9 cellular contexts compared by ENCODE assay signal in genomic region chr3:160413613-160414248, GRCh38. TPM values are rescaled to one million over a fixed set of nuclear protein-coding genes. Genes with fewer than 3 reads are reported as not detected.
A peak's percentile ranks its signal among the peaks of the same experiment; 100 is the strongest.
DNase-seq lines count a peak whose midpoint lies in the region; ATAC-seq, FAIRE-seq and TF ChIP-seq lines count a peak whose summit lies in the region.
"Had no signal": no experiment of that assay in that cellular context is flagged by ENCODE, and none has a peak within 500 bp of the region (broad histone marks: within the 10 kb centered on the region; RNA-seq: fewer than 3 reads in every experiment).

No MANE protein-coding gene starts in this region.

- H2AFZ ChIP-seq in MM.1S (ENCODE audit: low read length), result no peak overlapping the region

- no peak overlapping the region for H3K4me3 ChIP-seq in MM.1S (ENCODE audit: low read length)
- H3K4me3 ChIP-seq in ovary, result no peak overlapping the region

- intact Hi-C loops in activated T-helper 2 cell treated with anti-CD3 and anti-CD28 coated beads, Interferon-gamma antibody, Interleukin-2, Interleukin-4, amounts not matched to agents 10 μg/mL and 5 μg/mL and 100 μg/mL, durations not matched to agents 14 hours and 24 hours and 36 hours (cut with micrococcal nuclease), result loop anchor here (1.0 to 5.0 kb wide), 5 partner anchors 12 to 425 kb away; partner anchors contain the start of gene IL12A
- intact Hi-C loops in ovary (cut with DNase I), result loop anchor here in 2 of 4 donors (2.0 to 10.0 kb wide), 3 partner anchors 249 to 381 kb away; no protein-coding TSS in a partner anchor

- H3K4me1 ChIP-seq in MM.1S (ENCODE audit: low read length), result peaks cover 21% of the 10 kb centered on the region
- no peaks in the 10 kb centered on the region for H3K4me1 ChIP-seq in foreskin keratinocyte
- H3K4me1 ChIP-seq in ovary (ENCODE audit: insufficient read depth), result no peaks in the 10 kb centered on the region

- no peaks in the 10 kb centered on the region for H3K9me3 Mint-ChIP-seq in activated T-helper 2 cell treated with anti-CD3 and anti-CD28 coated beads, Interferon-gamma antibody, Interleukin-2, Interleukin-4, amounts not matched to agents 10 μg/mL and 5 μg/mL and 100 μg/mL, durations not matched to agents 14 hours and 24 hours and 36 hours
- H3K9me3 Mint-ChIP-seq: activated naive CD4-positive, alpha-beta T cell treated with anti-CD3 and anti-CD28 coated beads, Interleukin-2, amount 50 U/mL, for 24 hours had no signal

- H3K4me3 Mint-ChIP-seq in activated T-helper 2 cell treated with anti-CD3 and anti-CD28 coated beads, Interferon-gamma antibody, Interleukin-2, Interleukin-4, amounts not matched to agents 10 μg/mL and 5 μg/mL and 100 μg/mL, durations not matched to agents 14 hours and 24 hours and 36 hours (ENCODE audit: low read depth), result no peak overlapping the region
- H3K4me3 Mint-ChIP-seq: activated naive CD4-positive, alpha-beta T cell treated with anti-CD3 and anti-CD28 coated beads, Interleukin-2, amount 50 U/mL, for 24 hours had no signal

- no peaks in the 10 kb centered on the region for H3K27me3 Mint-ChIP-seq in activated T-helper 2 cell treated with anti-CD3 and anti-CD28 coated beads, Interferon-gamma antibody, Interleukin-2, Interleukin-4, amounts not matched to agents 10 μg/mL and 5 μg/mL and 100 μg/mL, durations not matched to agents 14 hours and 24 hours and 36 hours (ENCODE audit: low read depth)
- H3K27me3 Mint-ChIP-seq: activated naive CD4-positive, alpha-beta T cell treated with anti-CD3 and anti-CD28 coated beads, Interleukin-2, amount 50 U/mL, for 24 hours had no signal

- H3K9me3 ChIP-seq in MM.1S (replicated peaks; ENCODE audit: insufficient read depth, low read length), result no peaks in the 10 kb centered on the region
- H3K9me3 ChIP-seq in ovary, result no peaks in the 10 kb centered on the region

- ATAC-seq in GM21717 (IDR thresholded peaks at IDR 0.05; ENCODE audit: unreplicated experiment) (peak; percentile 65), foreskin keratinocyte (peak; percentile 85)

- H3K4me2 ChIP-seq in MM.1S (ENCODE audit: low read depth, low read length), result no peak overlapping the region

- DNase-seq in DMS 273 treated with DMSO at 0.1 percent for 48 hours (lab: John Stamatoyannopoulos, UW) (peak; percentile 77), MM.1S (peak; percentile 77), SHP77 (lab: John Stamatoyannopoulos, UW) (peak; percentile 41 to 42), foreskin keratinocyte (peak in 1 of 2 donors; percentile 47), ovary (peak; percentile 42 to 61 (median 54)), urothelium cell line (ENCODE audit: low spot score) (peak; percentile 50)
- DNase-seq in activated T-helper 2 cell treated with anti-CD3 and anti-CD28 coated beads, Interferon-gamma antibody, Interleukin-2, Interleukin-4, amounts not matched to agents 10 μg/mL and 5 μg/mL and 100 μg/mL, durations not matched to agents 14 hours and 24 hours and 36 hours (ENCODE audit: low spot score), result peak; percentile 60

- no peak overlapping the region for H3K27ac Mint-ChIP-seq in activated T-helper 2 cell treated with anti-CD3 and anti-CD28 coated beads, Interferon-gamma antibody, Interleukin-2, Interleukin-4, amounts not matched to agents 10 μg/mL and 5 μg/mL and 100 μg/mL, durations not matched to agents 14 hours and 24 hours and 36 hours
- H3K27ac Mint-ChIP-seq: activated naive CD4-positive, alpha-beta T cell treated with anti-CD3 and anti-CD28 coated beads, Interleukin-2, amount 50 U/mL, for 24 hours had no signal

- H3F3A ChIP-seq in MM.1S (ENCODE audit: insufficient read depth, low read length), result peaks cover 69% of the 10 kb centered on the region

- no peaks in the 10 kb centered on the region for H3K9me2 ChIP-seq in MM.1S (replicated peaks; ENCODE audit: insufficient read depth, low read length)

- H3K36me3 Mint-ChIP-seq in activated T-helper 2 cell treated with anti-CD3 and anti-CD28 coated beads, Interferon-gamma antibody, Interleukin-2, Interleukin-4, amounts not matched to agents 10 μg/mL and 5 μg/mL and 100 μg/mL, durations not matched to agents 14 hours and 24 hours and 36 hours (ENCODE audit: low read depth), result peaks cover 82% of the 10 kb centered on the region

- H3K79me2 ChIP-seq in MM.1S (ENCODE audit: low read length), result peaks cover 99% of the 10 kb centered on the region

- H3K27ac ChIP-seq in MM.1S (ENCODE audit: low read length), result no peak overlapping the region
- H3K27ac ChIP-seq in foreskin keratinocyte, result no peak overlapping the region
- no peak overlapping the region for H3K27ac ChIP-seq in ovary

- H3K9ac ChIP-seq in MM.1S (ENCODE audit: low read length), result no peak overlapping the region

- WGBS in ovary, 3 donors, result 38 to 44% (median 39%) methylated on average over 3 of the region's 3 CpGs

- H3K36me3 ChIP-seq in MM.1S (replicated peaks; ENCODE audit: insufficient read depth, low read length) (peaks cover 37% of the 10 kb centered on the region), ovary (no peaks in the 10 kb centered on the region)

- H4K20me1 ChIP-seq in MM.1S (ENCODE audit: insufficient read depth, low read length), result no peaks in the 10 kb centered on the region; the same call in 1 of the 2 replicates

- no peak for FAIRE-seq in urothelium cell line (lab: Jason Lieb, UNC)

- H3K27me3 ChIP-seq in MM.1S (replicated peaks; ENCODE audit: insufficient read depth, low read length), result no peaks in the 10 kb centered on the region
- H3K27me3 ChIP-seq in foreskin keratinocyte, result no peaks in the 10 kb centered on the region
- no peaks in the 10 kb centered on the region for H3K27me3 ChIP-seq in ovary

- TF ChIP-seq POLR2A in ovary (IDR thresholded peaks at IDR 0.05), result no peak

- TF ChIP-seq CTCF in MM.1S (IDR thresholded peaks at IDR 0.05; ENCODE audit: low read length) (peak; percentile 89), foreskin keratinocyte (conservative IDR thresholded peaks at IDR 0.05) (peak; percentile 80), ovary (IDR thresholded peaks at IDR 0.05) (peak; percentile 56 to 69 (median 58))

- peaks cover 51% of the 10 kb centered on the region for H3K4me1 Mint-ChIP-seq in activated T-helper 2 cell treated with anti-CD3 and anti-CD28 coated beads, Interferon-gamma antibody, Interleukin-2, Interleukin-4, amounts not matched to agents 10 μg/mL and 5 μg/mL and 100 μg/mL, durations not matched to agents 14 hours and 24 hours and 36 hours (ENCODE audit: low read depth)

- TF ChIP-seq EP300 in ovary (IDR thresholded peaks at IDR 0.05), result no peak

RNA-seq across cellular contexts. Expression of gene SMC4, which starts 14.3 kb away (rescaled TPM):
- 180 and 194 TPM in 2 replicates for total RNA-seq in activated T-helper 2 cell treated with anti-CD3 and anti-CD28 coated beads, Interferon-gamma antibody, Interleukin-2, Interleukin-4, amounts not matched to agents 10 μg/mL and 5 μg/mL and 100 μg/mL, durations not matched to agents 14 hours and 24 hours and 36 hours
- 113 and 147 TPM in 2 replicates for total RNA-seq in foreskin keratinocyte
- 41.7 and 54.0 TPM in 2 replicates for polyA plus RNA-seq in foreskin keratinocyte
- total RNA-seq in ovary, result 10 to 100 TPM; 12.6 to 24.4 (median 18.0) TPM
- polyA plus RNA-seq in ovary, result 10 to 100 TPM in 1 of 2 donors, 1 to 10 TPM in 1; 8.9 to 28.2 TPM

RNA-seq across cellular contexts. Expression of gene IFT80, which starts 14.7 kb away (rescaled TPM):
- total RNA-seq in activated T-helper 2 cell treated with anti-CD3 and anti-CD28 coated beads, Interferon-gamma antibody, Interleukin-2, Interleukin-4, amounts not matched to agents 10 μg/mL and 5 μg/mL and 100 μg/mL, durations not matched to agents 14 hours and 24 hours and 36 hours, result 16.6 and 19.2 TPM in 2 replicates
- 18.6 and 23.4 TPM in 2 replicates for total RNA-seq in foreskin keratinocyte
- 4.2 and 5.7 TPM in 2 replicates for polyA plus RNA-seq in foreskin keratinocyte
- 10 to 100 TPM; 22.7 to 39.6 (median 29.8) TPM for total RNA-seq in ovary
- 10 to 100 TPM; 16.8 to 19.4 TPM for polyA plus RNA-seq in ovary

RNA-seq across cellular contexts. Expression of gene TRIM59, which starts 35.9 kb away (rescaled TPM):
- 35.9 and 37.0 TPM in 2 replicates for total RNA-seq in activated T-helper 2 cell treated with anti-CD3 and anti-CD28 coated beads, Interferon-gamma antibody, Interleukin-2, Interleukin-4, amounts not matched to agents 10 μg/mL and 5 μg/mL and 100 μg/mL, durations not matched to agents 14 hours and 24 hours and 36 hours
- total RNA-seq in foreskin keratinocyte (24.7 and 25.3 TPM in 2 replicates), ovary (1 to 10 TPM; 1.6 to 4.8 (median 2.1) TPM)
- polyA plus RNA-seq in foreskin keratinocyte (5.4 and 7.2 TPM in 2 replicates), ovary (1 to 10 TPM; 1.4 to 2.6 TPM)
